In the genomic region with DNA sequence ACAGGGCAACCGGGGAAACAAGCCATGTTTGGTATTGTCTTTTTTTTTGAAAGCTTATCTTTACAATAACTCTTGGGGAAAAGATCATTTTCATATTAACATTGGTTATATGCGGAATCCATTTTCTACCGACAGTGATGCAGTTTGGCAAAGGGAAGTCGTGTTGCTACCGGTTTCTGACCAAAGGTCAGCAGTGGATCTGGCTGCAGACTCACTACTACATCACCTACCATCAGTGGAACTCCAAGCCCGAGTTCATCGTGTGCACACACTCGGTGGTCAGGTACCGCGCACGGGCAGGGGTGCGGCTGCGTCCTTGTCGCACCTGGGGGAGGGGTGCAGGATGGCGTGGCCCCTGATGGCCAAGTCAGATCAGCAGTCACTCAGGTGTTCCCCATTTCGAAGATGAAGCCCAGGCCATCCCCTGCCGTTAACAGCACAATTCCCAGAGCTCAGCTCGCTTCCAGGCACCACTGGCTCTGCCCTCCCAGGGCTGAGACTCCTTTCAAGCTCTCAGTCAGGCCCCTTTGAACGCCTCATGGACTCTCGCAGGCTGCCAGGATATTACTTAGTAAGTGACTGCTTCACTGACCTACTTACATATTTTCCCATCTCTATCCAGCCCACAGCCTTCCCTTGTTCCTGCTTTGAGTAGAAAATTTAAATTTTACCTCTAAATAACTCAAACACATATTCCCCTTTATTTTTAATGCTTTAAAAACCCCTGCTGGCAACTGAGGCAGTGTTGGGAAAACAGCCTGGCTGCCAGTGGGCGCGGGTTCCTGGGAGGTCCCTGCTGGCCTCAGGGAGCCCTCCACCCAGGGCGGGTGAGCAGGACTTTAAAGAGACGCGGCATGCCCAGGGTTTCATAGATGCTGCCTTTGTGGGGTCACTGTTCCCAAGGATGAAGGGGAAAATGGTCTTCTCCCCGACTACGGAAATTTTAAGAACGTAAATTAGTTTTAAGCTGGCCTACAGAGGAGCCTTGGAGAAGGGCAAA, we compare ENCODE assay signal across 25 cellular contexts.
"Had no signal": no experiment of that assay in that cellular context is flagged by ENCODE, and none has a peak within 500 bp of the region (broad histone marks: within the 10 kb centered on the region; RNA-seq: fewer than 3 reads in every experiment).

No MANE protein-coding gene starts in this region.

- H3K4me1 ChIP-seq: adrenal gland, body of pancreas, colonic mucosa, gastrocnemius medialis, lower lobe of right lung, pancreas, psoas muscle, tibial nerve, uterus had no signal

- FAIRE-seq: pancreas, TTC549 had no signal

- ATAC-seq: body of pancreas, gastrocnemius medialis, lower lobe of right lung, pancreas, psoas muscle had no signal

- H2AFZ ChIP-seq: hepatocyte had no signal

- H3K4me2 ChIP-seq: hepatocyte had no signal

- DNase-seq: activated CD4-positive, alpha-beta T cell treated with anti-CD3 and anti-CD28 coated beads for 4 hours; activated CD4-positive, alpha-beta T cell treated with anti-CD3 and anti-CD28 coated beads, Interleukin-2, amount 50 U/mL, for 4 hours; activated effector memory CD4-positive, alpha-beta T cell treated with Interleukin-2 at 50 U/mL for 16 hours; activated naive CD4-positive, alpha-beta T cell treated with anti-CD3 and anti-CD28 coated beads for 36 hours; activated naive CD8-positive, alpha-beta T cell treated with anti-CD3 and anti-CD28 coated beads for 36 hours; adrenal gland; body of pancreas; cerebellar nuclear complex; colonic mucosa; dorsolateral prefrontal cortex; effector memory CD4-positive, alpha-beta T cell; erythroblast; gastrocnemius medialis; lower lobe of right lung; pancreas; psoas muscle; stimulated activated CD4-positive, alpha-beta T cell treated with anti-CD3 and anti-CD28 coated beads, Interleukin-2, amount 100 ng/mL, for 48 hours; stimulated activated naive CD4-positive, alpha-beta T cell treated with Interleukin-2 at 50 U/mL for 16 hours; SW 1271; T-helper 9 cell; uterus had no signal

- H3K27ac ChIP-seq: adrenal gland, body of pancreas, colonic mucosa, gastrocnemius medialis, hepatocyte, lower lobe of right lung, pancreas, psoas muscle, tibial nerve, uterus, VCaP had no signal

- H3K9me3 ChIP-seq: adrenal gland, body of pancreas, colonic mucosa, gastrocnemius medialis, lower lobe of right lung, pancreas, psoas muscle, tibial nerve, uterus had no signal

- H3K27me3 ChIP-seq: adrenal gland, body of pancreas, colonic mucosa, dorsolateral prefrontal cortex, gastrocnemius medialis, hepatocyte, pancreas, tibial nerve, uterus had no signal

- H3K36me3 ChIP-seq: adrenal gland, colonic mucosa, uterus had no signal

- H3K4me3 ChIP-seq: adrenal gland, body of pancreas, colonic mucosa, dorsolateral prefrontal cortex, gastrocnemius medialis, hepatocyte, lower lobe of right lung, pancreas, psoas muscle, tibial nerve, uterus had no signal
